ENCODE assay signal across 39 cellular contexts in the genomic region with DNA sequence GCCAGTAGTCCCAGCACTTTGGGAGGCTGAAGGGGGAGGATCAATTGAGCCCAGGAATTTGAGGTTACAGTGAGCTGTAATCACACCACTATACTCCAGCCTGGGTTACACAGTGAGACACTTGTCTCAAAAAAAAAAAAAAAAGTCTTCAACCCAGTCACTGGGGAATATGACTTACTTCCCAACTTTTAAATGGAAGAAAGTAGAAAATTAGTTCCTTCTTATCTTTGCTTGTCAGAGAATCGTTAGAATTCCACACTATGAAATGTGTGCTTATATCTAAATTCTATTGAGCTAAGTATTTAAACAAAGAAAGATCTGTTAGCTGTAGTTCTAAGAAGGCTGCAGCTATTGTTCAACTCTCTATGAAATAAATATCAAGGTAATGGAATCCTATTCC. TPM values are rescaled to one million over a fixed set of nuclear protein-coding genes. Genes with fewer than 3 reads are reported as not detected.
"Had no signal": no experiment of that assay in that cellular context is flagged by ENCODE, and none has a peak within 500 bp of the region (broad histone marks: within the 10 kb centered on the region; RNA-seq: fewer than 3 reads in every experiment).

No MANE protein-coding gene starts in this region.

- H3K4me3 ChIP-seq: MG63 had no signal

- H3K9ac ChIP-seq: KMS-11 had no signal

- H3K27me3 ChIP-seq: MG63 had no signal

- H3K9me3 ChIP-seq: MG63 had no signal

- H3K36me3 ChIP-seq: MG63 had no signal

- H3K27ac ChIP-seq: KMS-11 had no signal

- DNase-seq: Karpas-422, Kasumi-1, MG63, MM.1S, MV-4-11, NCI-H1048, NCI-H1092, NCI-H1092 treated with DMSO at 0.1 percent for 48 hours, NCI-H1105, NCI-H1105 treated with DMSO at 0.1 percent for 48 hours, NCI-H1417, NCI-H1417 treated with DMSO at 0.1 percent for 48 hours, NCI-H1436, NCI-H1436 treated with DMSO at 0.1 percent for 48 hours, NCI-H146, NCI-H1694, NCI-H1694 treated with DMSO at 0.1 percent for 48 hours, NCI-H187, NCI-H187 treated with DMSO at 0.1 percent for 48 hours, NCI-H1930, NCI-H2029, NCI-H2029 treated with DMSO at 0.1 percent for 48 hours, NCI-H2081, NCI-H2081 treated with DMSO at 0.1 percent for 48 hours, NCI-H2107, NCI-H2171, NCI-H2171 treated with DMSO at 0.1 percent for 48 hours, NCI-H2227 treated with DMSO at 0.1 percent for 48 hours, NCI-H226, NCI-H345, NCI-H446, NCI-H446 treated with DMSO at 0.1 percent for 48 hours, NCI-H510A, NCI-H510A treated with DMSO at 0.1 percent for 48 hours had no signal

- H3K4me2 ChIP-seq: KMS-11 had no signal

RNA-seq across cellular contexts. Expression of a gene that starts 42.4 kb away (rescaled TPM):
- total RNA-seq: LHCN-M2, M059J, MCF 10A, NCI-H460 had no signal

RNA-seq across cellular contexts. Expression of a gene that starts 42.6 kb away (rescaled TPM):
- total RNA-seq: LHCN-M2, M059J, MCF 10A, NCI-H460 had no signal
